ENCODE assay signal across 8 cellular contexts in genomic region chr3:185332026-185332735, GRCh38. TPM values are rescaled to one million over a fixed set of nuclear protein-coding genes. Genes with fewer than 3 reads are reported as not detected.
DNase-seq lines count a peak whose midpoint lies in the region; ATAC-seq, FAIRE-seq and TF ChIP-seq lines count a peak whose summit lies in the region.

No MANE protein-coding gene starts in this region.

- CTCF ChIA-PET in CD8-positive, alpha-beta memory T cell (lab: Charles Lee), result no interaction called here
- CTCF ChIA-PET in T-cell (lab: Charles Lee), result interaction anchor here in 1 of 2 donors (0.5 kb wide), 1 partner anchor 28 kb away, joined by 3 read pairs; no protein-coding TSS in a partner anchor

- DNase-seq in COLO668 (lab: John Stamatoyannopoulos, UW; ENCODE audit: unreplicated experiment), result peak; percentile 3
- DNase-seq in GM19238 (ENCODE audit: insufficient read length, low spot score), result peak; percentile 30
- peak; percentile 99 for DNase-seq in NCI-H2196 treated with DMSO at 0.1 percent for 48 hours (lab: John Stamatoyannopoulos, UW; ENCODE audit: unreplicated experiment)
- no peak for DNase-seq in psoas muscle
- no peak for DNase-seq in CD8-positive, alpha-beta memory T cell
- no peak for DNase-seq in T-cell

- H3K27ac Mint-ChIP-seq in CD8-positive, alpha-beta memory T cell, result no peak overlapping the region
- no peak overlapping the region for H3K27ac Mint-ChIP-seq in T-cell

- intact Hi-C loops in psoas muscle (cut with DNase I), result no loop called here

- H3K27ac ChIP-seq in psoas muscle, result no peak overlapping the region
- no peak overlapping the region for H3K27ac ChIP-seq in CD8-positive, alpha-beta memory T cell (ENCODE audit: low read depth, low read length)

- 48 to 57% (median 50%) methylated on average over 3 of the region's 3 CpGs for WGBS in psoas muscle, 3 donors

- no peaks in the 10 kb centered on the region for H3K27me3 ChIP-seq in psoas muscle (ENCODE audit: insufficient read depth in 3 of 3, low read length in 2 of 3)
- H3K27me3 ChIP-seq in CD8-positive, alpha-beta memory T cell (ENCODE audit: insufficient read depth, low read length, poor library complexity, severe bottlenecking), result no peaks in the 10 kb centered on the region

- peaks cover 0 to 3% (median 0%) of the 10 kb centered on the region in 3 donors for H3K36me3 Mint-ChIP-seq in CD8-positive, alpha-beta memory T cell
- H3K36me3 Mint-ChIP-seq in T-cell, result no peaks in the 10 kb centered on the region

- H3K9me3 Mint-ChIP-seq in CD8-positive, alpha-beta memory T cell, result peaks cover 0 to 2% (median 0%) of the 10 kb centered on the region in 5 donors
- H3K9me3 Mint-ChIP-seq in T-cell, result no peaks in the 10 kb centered on the region

- ATAC-seq in HG03135 (IDR thresholded peaks at IDR 0.05; ENCODE audit: unreplicated experiment), result peak; percentile 96
- peak in 3 of 4 donors; percentile 23 to 67 (median 60) for ATAC-seq in psoas muscle
- ATAC-seq in T-cell (replicated peaks in 1 of 4), result no peak

- FAIRE-seq in colon (lab: Jason Lieb, UNC), result peak; percentile 75

- TF ChIP-seq CTCF in psoas muscle (IDR thresholded peaks at IDR 0.05), result no peak

- peaks cover 0 to 4% (median 0%) of the 10 kb centered on the region in 3 donors for H3K4me1 Mint-ChIP-seq in CD8-positive, alpha-beta memory T cell
- H3K4me1 Mint-ChIP-seq in T-cell, result peaks cover 0 to 2% (median 0%) of the 10 kb centered on the region in 3 donors

- H3K36me3 ChIP-seq in psoas muscle (ENCODE audit: insufficient read depth in 1 of 2, low read depth in 1 of 2), result no peaks in the 10 kb centered on the region
- H3K36me3 ChIP-seq in CD8-positive, alpha-beta memory T cell (ENCODE audit: insufficient read depth, low read length), result no peaks in the 10 kb centered on the region

- no peak overlapping the region for H3K4me3 ChIP-seq in psoas muscle
- no peak overlapping the region for H3K4me3 ChIP-seq in CD8-positive, alpha-beta memory T cell (ENCODE audit: low read length)

- no peaks in the 10 kb centered on the region for H3K27me3 Mint-ChIP-seq in CD8-positive, alpha-beta memory T cell
- H3K27me3 Mint-ChIP-seq in T-cell, result no peaks in the 10 kb centered on the region

- no peaks in the 10 kb centered on the region for H3K4me1 ChIP-seq in psoas muscle
- no peaks in the 10 kb centered on the region for H3K4me1 ChIP-seq in CD8-positive, alpha-beta memory T cell (ENCODE audit: insufficient read depth, low read length)

- H3K9me3 ChIP-seq in psoas muscle, result no peaks in the 10 kb centered on the region
- no peaks in the 10 kb centered on the region for H3K9me3 ChIP-seq in CD8-positive, alpha-beta memory T cell (ENCODE audit: low read length)

- POLR2A ChIA-PET in CD8-positive, alpha-beta memory T cell (lab: Charles Lee), result no interaction called here
- POLR2A ChIA-PET in T-cell (lab: Charles Lee), result no interaction called here

- no peak overlapping the region for H3K4me3 Mint-ChIP-seq in CD8-positive, alpha-beta memory T cell
- H3K4me3 Mint-ChIP-seq in T-cell, result no peak overlapping the region

RNA-seq across cellular contexts. Expression of gene MAP3K13, which starts 30.8 kb away (rescaled TPM):
- total RNA-seq in psoas muscle, result 1 to 10 TPM; 5.0 to 7.6 (median 6.9) TPM
- 1 to 10 TPM; 2.6 to 4.3 (median 2.7) TPM for polyA plus RNA-seq in psoas muscle
- total RNA-seq in CD8-positive, alpha-beta memory T cell, result 10 to 100 TPM; 14.1 to 15.2 TPM
- 41.0 TPM for polyA plus RNA-seq in CD8-positive, alpha-beta memory T cell
- 1 to 10 TPM; 6.4 to 9.2 (median 7.7) TPM for total RNA-seq in T-cell

Comparison
In these comparisons a context has a peak if more than half of its experiments do, and no peak if none do; other contexts are left out.
1. DNase-seq: peak in COLO668 (single experiment), GM19238 (single experiment) and NCI-H2196 treated with DMSO at 0.1 percent for 48 hours (single experiment); none in psoas muscle (0 of 2), CD8-positive, alpha-beta memory T cell (0 of 5) and T-cell (0 of 34).
2. ATAC-seq: peak in HG03135 (single experiment) and psoas muscle (3 of 4); none in T-cell (0 of 4).